In genomic region chr5:122704247-122705036, GRCh38 we compare ENCODE assay signal across 8 cellular contexts.
DNase-seq lines count a peak whose midpoint lies in the region; ATAC-seq, FAIRE-seq and TF ChIP-seq lines count a peak whose summit lies in the region.

No MANE protein-coding gene starts in this region.

- no peak for TF ChIP-seq EP300 in neural cell (conservative IDR thresholded peaks at IDR 0.05; ENCODE audit: poor library complexity, severe bottlenecking)

- H3K79me2 ChIP-seq in neural cell (replicated peaks; ENCODE audit: insufficient read depth, low read length), result no peaks in the 10 kb centered on the region

- no peak overlapping the region for H3K9ac ChIP-seq in neural cell (ENCODE audit: low read length)

- no peak overlapping the region for H3K4me3 ChIP-seq in epithelial cell of proximal tubule (ENCODE audit: low read depth, low read length)
- H3K4me3 ChIP-seq in neural cell (ENCODE audit: low read length), result no peak overlapping the region
- H3K4me3 ChIP-seq in effector memory CD4-positive, alpha-beta T cell (ENCODE audit: insufficient read depth, low read depth, low read length, poor library complexity, severe bottlenecking), result no peak overlapping the region

- no peak for ATAC-seq in HG02763 (IDR thresholded peaks at IDR 0.05; ENCODE audit: unreplicated experiment)

- H3K9me3 ChIP-seq in neural cell (ENCODE audit: low read length), result no peaks in the 10 kb centered on the region
- H3K9me3 ChIP-seq in effector memory CD4-positive, alpha-beta T cell (ENCODE audit: control insufficient read depth, low read length), result no peaks in the 10 kb centered on the region

- H3K36me3 ChIP-seq in neural cell (ENCODE audit: insufficient read depth, low read length), result no peaks in the 10 kb centered on the region
- no peaks in the 10 kb centered on the region for H3K36me3 ChIP-seq in effector memory CD4-positive, alpha-beta T cell (ENCODE audit: control insufficient read depth, insufficient read depth, low read length)

- in situ Hi-C loops in ACHN (cut with HindIII; ENCODE audit: low pct_ligation_motif_present, low pct_unique_long_range_greater_than_20kb, low sequenced_read_pairs), result no loop called here

- H2AFZ ChIP-seq in neural cell (ENCODE audit: low read depth, low read length), result no peak overlapping the region

- TF ChIP-seq CTCF in epithelial cell of proximal tubule (conservative IDR thresholded peaks at IDR 0.05; ENCODE audit: low read depth, low read length) (peak; percentile 68), neural cell (IDR thresholded peaks at IDR 0.05; ENCODE audit: poor library complexity, severe bottlenecking) (peak; percentile 58)

- H3K27me3 ChIP-seq in neural cell (ENCODE audit: insufficient read depth, low read depth, low read length), result no peaks in the 10 kb centered on the region
- no peaks in the 10 kb centered on the region for H3K27me3 ChIP-seq in effector memory CD4-positive, alpha-beta T cell (replicated peaks; ENCODE audit: control insufficient read depth, insufficient read depth, low read length, poor library complexity, severe bottlenecking)

- FAIRE-seq in GM19239 (lab: Jason Lieb, UNC), result peak; percentile 35

- H3F3A ChIP-seq in neural cell (ENCODE audit: insufficient read depth, low read length, poor library complexity, severe bottlenecking), result no peaks in the 10 kb centered on the region

- peak; percentile 37 for TF ChIP-seq RAD21 in neural cell (conservative IDR thresholded peaks at IDR 0.05)

- DNase-seq in ACHN, result peak; percentile 49
- DNase-seq in GM19239 (ENCODE audit: insufficient read length, low spot score), result no peak
- DNase-seq in OCI-M1 (lab: John Stamatoyannopoulos, UW), result peak; percentile 21
- no peak for DNase-seq in epithelial cell of proximal tubule (ENCODE audit: low read depth)
- DNase-seq in DMS153 (lab: John Stamatoyannopoulos, UW), result no peak
- no peak for DNase-seq in effector memory CD4-positive, alpha-beta T cell

- no peak overlapping the region for H3K4me2 ChIP-seq in neural cell (ENCODE audit: low read length)

- no peak overlapping the region for H3K27ac ChIP-seq in neural cell (ENCODE audit: low read length)
- no peak overlapping the region for H3K27ac ChIP-seq in effector memory CD4-positive, alpha-beta T cell (ENCODE audit: insufficient read depth, low read length, poor library complexity, severe bottlenecking)

- no peaks in the 10 kb centered on the region for H4K20me1 ChIP-seq in neural cell (ENCODE audit: insufficient read depth)

- H3K4me1 ChIP-seq in effector memory CD4-positive, alpha-beta T cell (ENCODE audit: control insufficient read depth, insufficient read depth, low read length, poor library complexity, severe bottlenecking), result no peaks in the 10 kb centered on the region

- no peaks in the 10 kb centered on the region for H3K9me2 ChIP-seq in neural cell (ENCODE audit: insufficient read depth, low read length)

TF ChIP-seq in neural cell, 6 proteins besides CTCF, POLR2A, EP300 and RAD21:
- TF ChIP-seq EZH2 (IDR thresholded peaks at IDR 0.05; ENCODE audit: borderline replicate concordance, insufficient read depth, low read length, poor library complexity, severe bottlenecking) (no peak), SMC3 (conservative IDR thresholded peaks at IDR 0.05; ENCODE audit: poor library complexity) (peak; percentile 51), MXI1 (conservative IDR thresholded peaks at IDR 0.05; ENCODE audit: poor library complexity, severe bottlenecking) (no peak)
- TF ChIP-seq, protein P1, sequence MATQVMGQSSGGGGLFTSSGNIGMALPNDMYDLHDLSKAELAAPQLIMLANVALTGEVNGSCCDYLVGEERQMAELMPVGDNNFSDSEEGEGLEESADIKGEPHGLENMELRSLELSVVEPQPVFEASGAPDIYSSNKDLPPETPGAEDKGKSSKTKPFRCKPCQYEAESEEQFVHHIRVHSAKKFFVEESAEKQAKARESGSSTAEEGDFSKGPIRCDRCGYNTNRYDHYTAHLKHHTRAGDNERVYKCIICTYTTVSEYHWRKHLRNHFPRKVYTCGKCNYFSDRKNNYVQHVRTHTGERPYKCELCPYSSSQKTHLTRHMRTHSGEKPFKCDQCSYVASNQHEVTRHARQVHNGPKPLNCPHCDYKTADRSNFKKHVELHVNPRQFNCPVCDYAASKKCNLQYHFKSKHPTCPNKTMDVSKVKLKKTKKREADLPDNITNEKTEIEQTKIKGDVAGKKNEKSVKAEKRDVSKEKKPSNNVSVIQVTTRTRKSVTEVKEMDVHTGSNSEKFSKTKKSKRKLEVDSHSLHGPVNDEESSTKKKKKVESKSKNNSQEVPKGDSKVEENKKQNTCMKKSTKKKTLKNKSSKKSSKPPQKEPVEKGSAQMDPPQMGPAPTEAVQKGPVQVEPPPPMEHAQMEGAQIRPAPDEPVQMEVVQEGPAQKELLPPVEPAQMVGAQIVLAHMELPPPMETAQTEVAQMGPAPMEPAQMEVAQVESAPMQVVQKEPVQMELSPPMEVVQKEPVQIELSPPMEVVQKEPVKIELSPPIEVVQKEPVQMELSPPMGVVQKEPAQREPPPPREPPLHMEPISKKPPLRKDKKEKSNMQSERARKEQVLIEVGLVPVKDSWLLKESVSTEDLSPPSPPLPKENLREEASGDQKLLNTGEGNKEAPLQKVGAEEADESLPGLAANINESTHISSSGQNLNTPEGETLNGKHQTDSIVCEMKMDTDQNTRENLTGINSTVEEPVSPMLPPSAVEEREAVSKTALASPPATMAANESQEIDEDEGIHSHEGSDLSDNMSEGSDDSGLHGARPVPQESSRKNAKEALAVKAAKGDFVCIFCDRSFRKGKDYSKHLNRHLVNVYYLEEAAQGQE (IDR thresholded peaks at IDR 0.05; ENCODE audit: borderline replicate concordance), result no peak

Comparison
In these comparisons a context has a peak if more than half of its experiments do, and no peak if none do; other contexts are left out.
1. DNase-seq: peak in ACHN (single experiment) and OCI-M1 (single experiment); none in GM19239 (single experiment), epithelial cell of proximal tubule (single experiment), DMS153 (single experiment) and effector memory CD4-positive, alpha-beta T cell (0 of 3).